Comparison of ENCODE assay signal across 22 cellular contexts in the genomic region with DNA sequence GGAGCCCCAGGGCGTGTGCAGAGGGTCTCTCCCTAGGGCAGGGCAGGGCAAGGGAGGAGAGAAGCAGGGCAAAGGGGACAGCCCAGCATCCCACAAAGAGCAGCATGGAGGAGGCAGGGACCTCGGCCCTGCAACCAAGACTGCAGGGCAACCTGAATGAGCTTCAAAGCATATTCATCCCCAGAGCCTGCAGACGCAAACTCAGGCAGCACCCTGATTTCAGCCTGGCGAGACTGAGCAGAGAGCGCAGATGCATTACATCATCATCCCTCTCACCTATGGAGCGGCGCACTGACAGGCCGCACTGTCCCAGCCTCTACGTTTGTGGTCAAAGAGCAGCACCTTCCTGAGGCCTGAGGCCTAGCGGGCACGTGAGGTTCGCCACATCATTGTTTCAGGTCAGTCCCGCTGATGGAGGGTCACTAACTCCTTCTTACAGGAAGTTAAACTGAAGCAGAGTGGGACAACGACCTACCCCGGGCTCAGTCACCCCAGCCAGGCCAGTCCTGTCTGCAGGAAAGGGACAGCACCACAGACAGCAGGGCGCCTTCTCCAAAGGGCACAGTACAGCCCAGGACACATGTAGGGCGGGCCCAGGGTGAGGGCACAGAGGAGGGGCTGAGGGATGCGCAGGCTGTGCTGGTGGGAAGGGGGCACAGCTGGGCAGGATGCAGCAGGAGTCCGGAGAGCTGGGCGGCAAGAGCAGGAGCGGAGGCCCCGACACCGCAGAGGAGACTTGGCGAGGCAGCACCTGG.
DNase-seq lines count a peak whose midpoint lies in the region; ATAC-seq, FAIRE-seq and TF ChIP-seq lines count a peak whose summit lies in the region.
"Had no signal": no experiment of that assay in that cellular context is flagged by ENCODE, and none has a peak within 500 bp of the region (broad histone marks: within the 10 kb centered on the region; RNA-seq: fewer than 3 reads in every experiment).

No MANE protein-coding gene starts in this region.

- H4K5ac ChIP-seq in H1 (ENCODE audit: insufficient read length, low read depth, low read length), result no peak overlapping the region

- TF ChIP-seq CTCF in HepG2 (CRISPR knock-in tag; IDR thresholded peaks at IDR 0.05) (no peak), right lobe of liver (IDR thresholded peaks at IDR 0.05) (no peak), H1 (IDR thresholded peaks at IDR 0.05; ENCODE audit: control extremely low read depth in 1 of 3, insufficient read depth in 1 of 3, low read depth in 1 of 3, low read length in 3 of 3) (no peak), thyroid gland (IDR thresholded peaks at IDR 0.05) (no peak)

- no peak overlapping the region for H3K23ac ChIP-seq in H1 (ENCODE audit: insufficient read length)

- no peak overlapping the region for H3K4ac ChIP-seq in H1 (replicated peaks; ENCODE audit: insufficient read length, low read depth, low read length)

- H2BK5ac ChIP-seq in H1 (ENCODE audit: low read depth, low read length), result no peak overlapping the region

- H3K18ac ChIP-seq in H1 (ENCODE audit: extremely low read depth, low read length), result no peak overlapping the region; the same call in 1 of the 2 replicates

- H3K4me1 ChIP-seq in HepG2 (ENCODE audit: insufficient read depth, low read length), result no peaks in the 10 kb centered on the region
- H3K4me1 ChIP-seq in right lobe of liver, result no peaks in the 10 kb centered on the region
- peaks cover 0 to 3% (median 2%) of the 10 kb centered on the region in 4 experiments; a peak in 2 of 7 replicates for H3K4me1 ChIP-seq in H1 (replicated peaks in 1 of 4; ENCODE audit: control insufficient read depth in 3 of 4, insufficient read depth in 4 of 4, low read length in 3 of 4)
- no peaks in the 10 kb centered on the region for H3K4me1 ChIP-seq in thyroid gland

- H2AFZ ChIP-seq in HepG2 (ENCODE audit: low read length), result no peak overlapping the region
- H2AFZ ChIP-seq in H1 (ENCODE audit: low read length), result no peak overlapping the region

- no TSS peak for BruUV-seq in HepG2 (replicated peaks; lab: Mats Ljungman, UMichigan)

- H4K20me1 ChIP-seq in HepG2 (ENCODE audit: insufficient read depth, low read length), result no peaks in the 10 kb centered on the region
- peaks cover 0 to 5% of the 10 kb centered on the region in 2 experiments for H4K20me1 ChIP-seq in H1 (replicated peaks in 1 of 2; ENCODE audit: control insufficient read depth in 1 of 2, insufficient read depth in 2 of 2, low read length in 2 of 2)

- TF ChIP-seq POLR2A in HepG2 (IDR thresholded peaks at IDR 0.05; ENCODE audit: insufficient read depth in 1 of 2, low read depth in 2 of 2, low read length in 2 of 2) (no peak), right lobe of liver (IDR thresholded peaks at IDR 0.05) (no peak), H1 (IDR thresholded peaks at IDR 0.05; ENCODE audit: control extremely low read depth in 1 of 2, low read depth in 2 of 2, low read length in 2 of 2) (no peak), thyroid gland (IDR thresholded peaks at IDR 0.05) (no peak)

- H2BK15ac ChIP-seq in H1 (ENCODE audit: low read length), result no peak overlapping the region; the same call in 1 of the 2 replicates

- no peak overlapping the region for H4K91ac ChIP-seq in H1 (replicated peaks; ENCODE audit: insufficient read length, low read length)

- H3K27ac ChIP-seq in HepG2 (ENCODE audit: extremely low read length, insufficient read depth, low read length) (no peak overlapping the region), right lobe of liver (no peak overlapping the region), H1 (ENCODE audit: low read depth, low read length) (no peak overlapping the region), thyroid gland (no peak overlapping the region)

- H3K9ac ChIP-seq in HepG2 (ENCODE audit: insufficient read depth, low read depth, low read length) (no peak overlapping the region), H1 (replicated peaks in 1 of 4; ENCODE audit: extremely low read depth in 1 of 4, low read depth in 3 of 4, low read length in 3 of 4) (no peak overlapping the region)

- intact Hi-C loops in HepG2 (cut with micrococcal nuclease; ENCODE audit: unreplicated experiment), result no loop called here
- intact Hi-C loops in right lobe of liver (cut with DNase I), result no loop called here
- intact Hi-C loops in posterior vena cava (cut with DNase I), result loop anchor here in 1 of 2 donors (10.0 kb wide), 1 partner anchor 367 kb away; no protein-coding TSS in a partner anchor
- intact Hi-C loops in thyroid gland (cut with DNase I), result no loop called here

- no peak overlapping the region for H2BK120ac ChIP-seq in H1 (replicated peaks; ENCODE audit: low read depth, low read length)

- FAIRE-seq in HepG2 (lab: Jason Lieb, UNC) (no peak), H1 (lab: Jason Lieb, UNC) (no peak)
- FAIRE-seq: GM19239, HTR-8/SVneo had no signal

- no peak for DNase-seq in HepG2 (ENCODE audit: low spot score)
- no peak for DNase-seq in right lobe of liver
- DNase-seq in H1 (ENCODE audit: low read depth in 1 of 2, low spot score in 2 of 2), result peak in 1 of 2 experiments; percentile 39
- DNase-seq in posterior vena cava (ENCODE audit: low spot score), result peak; percentile 57
- no peak for DNase-seq in thyroid gland
- DNase-seq in stimulated activated CD4-positive, alpha-beta T cell treated with anti-CD3 and anti-CD28 coated beads, Interleukin-15, amount 100 ng/mL, for 24 hours, result no peak
- DNase-seq: CD4-positive, CD25-positive, alpha-beta regulatory T cell; EL; GF-D8; HCEC 1CT; IMR-90; NCI-H1105; NCI-H146; NCI-H2029; NCI-H2227 treated with DMSO at 0.1 percent for 48 hours; NCI-H510A treated with DMSO at 0.1 percent for 48 hours; NCI-H774 had no signal

- H3K14ac ChIP-seq in H1 (ENCODE audit: insufficient read length), result no peak overlapping the region

- no peaks in the 10 kb centered on the region for H3K36me3 ChIP-seq in HepG2 (replicated peaks in 1 of 2; ENCODE audit: control insufficient read depth in 1 of 2, insufficient read depth in 2 of 2, low read length in 2 of 2)
- no peaks in the 10 kb centered on the region for H3K36me3 ChIP-seq in right lobe of liver
- H3K36me3 ChIP-seq in H1 (ENCODE audit: control insufficient read depth in 2 of 4, insufficient read depth in 4 of 4, low read length in 3 of 4), result no peaks in the 10 kb centered on the region
- H3K36me3 ChIP-seq in thyroid gland, result no peaks in the 10 kb centered on the region

- H3K4me2 ChIP-seq in HepG2 (ENCODE audit: low read depth, low read length) (no peak overlapping the region), H1 (ENCODE audit: insufficient read depth in 1 of 2, low read depth in 2 of 2, low read length in 2 of 2) (no peak overlapping the region)

- H2BK12ac ChIP-seq in H1 (ENCODE audit: low read depth, low read length), result 0 out of 2 replicates have a peak overlapping the region, but pooled peaks have one; percentile 9

- H2BK20ac ChIP-seq in H1 (ENCODE audit: low read length), result no peak overlapping the region

- no peaks in the 10 kb centered on the region for H3K79me1 ChIP-seq in H1 (ENCODE audit: low read depth, low read length)

- in situ Hi-C loops in HepG2 (cut with HindIII; ENCODE audit: extremely low pct_ligation_motif_present, low pct_unique_long_range_greater_than_20kb), result no loop called here

- TF ChIP-seq RAD21 in HepG2 (CRISPR knock-in tag; IDR thresholded peaks at IDR 0.05) (no peak), H1 (IDR thresholded peaks at IDR 0.05 in 1 of 2, conservative IDR thresholded peaks at IDR 0.05 in 1 of 2; ENCODE audit: low read depth in 2 of 2, low read length in 2 of 2) (peak in 1 of 2 experiments; percentile 22; a peak in 1 of 4 replicates)

- POLR2A ChIA-PET in HepG2 (lab: Yijun Ruan, JAX) (no interaction called here), H1 (lab: Charles Lee; ENCODE audit: partially characterized antibody) (no interaction called here)

- H3K23me2 ChIP-seq in H1 (ENCODE audit: low read depth, low read length), result no peaks in the 10 kb centered on the region

- ATAC-seq in HepG2 (no peak), right lobe of liver (no peak), HG03159 (IDR thresholded peaks at IDR 0.05; ENCODE audit: unreplicated experiment) (no peak)
- ATAC-seq: Panc1, SK-N-SH treated with all-trans-retinoic acid at 6 μM for 48 hours had no signal

- H3K56ac ChIP-seq in H1 (replicated peaks; ENCODE audit: insufficient read length, low read depth, low read length), result no peak overlapping the region

- WGBS in HepG2 (ENCODE audit: low lambda C conversion rate), result 43% methylated on average over 23 of the region's 24 CpGs
- 91% methylated on average over 6 of the region's 24 CpGs for WGBS in right lobe of liver (ENCODE audit: insufficient coverage, low coverage, low lambda C conversion rate, missing lambda C conversion rate)
- WGBS in H1 (ENCODE audit: extremely low coverage in 1 of 2, insufficient coverage in 1 of 2, insufficient read length in 1 of 2, insufficient replicate concordance in 2 of 2, low coverage in 1 of 2, low lambda C conversion rate in 2 of 2, missing lambda C conversion rate in 1 of 2), 2 experiments, result 90% methylated on average over 23 of the region's 24 CpGs; no CpG with 5 or more reads in 1 of the 2 experiments
- WGBS in thyroid gland, 2 donors, result 86 to 91% methylated on average over 20 to 24 of the region's 24 CpGs

- peaks cover 5 to 75% of the 10 kb centered on the region in 2 experiments; a peak in 3 of 5 replicates for H3K27me3 ChIP-seq in HepG2 (ENCODE audit: control insufficient read depth in 1 of 2, insufficient read depth in 2 of 2, low read length in 2 of 2)
- no peaks in the 10 kb centered on the region for H3K27me3 ChIP-seq in right lobe of liver
- H3K27me3 ChIP-seq in H1 (replicated peaks in 1 of 4; ENCODE audit: control insufficient read depth in 3 of 4, extremely low read depth in 1 of 4, insufficient read depth in 3 of 4, low read length in 3 of 4), result no peaks in the 10 kb centered on the region
- H3K27me3 ChIP-seq in thyroid gland, result no peaks in the 10 kb centered on the region

- no peak for TF ChIP-seq EP300 in HepG2 (IDR thresholded peaks at IDR 0.05; ENCODE audit: low read depth in 2 of 2, low read length in 2 of 2)
- TF ChIP-seq EP300 in HepG2 (CRISPR knock-in tag; IDR thresholded peaks at IDR 0.05; ENCODE audit: borderline replicate concordance), result no peak
- no peak for TF ChIP-seq EP300 in H1 (IDR thresholded peaks at IDR 0.05; ENCODE audit: borderline replicate concordance in 1 of 2, low read depth in 2 of 2, low read length in 2 of 2)

- H3K4me3 ChIP-seq in HepG2 (replicated peaks in 1 of 3; ENCODE audit: insufficient read depth in 1 of 3, low read depth in 2 of 3, low read length in 3 of 3), result no peak overlapping the region
- H3K4me3 ChIP-seq in right lobe of liver, result no peak overlapping the region
- no peak overlapping the region for H3K4me3 ChIP-seq in H1 (ENCODE audit: extremely low read depth in 1 of 4, insufficient read depth in 2 of 4, low read depth in 3 of 4, low read length in 4 of 4)
- H3K4me3 ChIP-seq in thyroid gland (replicated peaks in 1 of 3), result no peak overlapping the region

- H4K8ac ChIP-seq in H1 (ENCODE audit: extremely low read depth, insufficient read depth, low read length), result peak overlapping the region; percentile 77; the same call in 1 of the 2 replicates

- CTCF ChIA-PET in HepG2 (lab: Yijun Ruan, JAX; ENCODE audit: low intra/inter-chr PET ratio, low total read pairs) (no interaction called here), H1 (lab: Charles Lee; ENCODE audit: partially characterized antibody) (interaction anchor here (0.6 kb wide), 1 partner anchor 1858 kb away, joined by 3 read pairs; no protein-coding TSS in a partner anchor)

- H2AK5ac ChIP-seq in H1 (ENCODE audit: low read depth, low read length), result no peak overlapping the region

- H3K9me3 ChIP-seq in HepG2 (ENCODE audit: low read length) (no peaks in the 10 kb centered on the region), right lobe of liver (no peaks in the 10 kb centered on the region), H1 (ENCODE audit: insufficient read depth in 2 of 2, low read depth in 1 of 2, low read length in 1 of 2) (no peaks in the 10 kb centered on the region), thyroid gland (no peaks in the 10 kb centered on the region)

- H3K79me2 ChIP-seq in HepG2 (ENCODE audit: insufficient read depth, low read length) (no peaks in the 10 kb centered on the region), H1 (ENCODE audit: control insufficient read depth in 1 of 2, insufficient read depth in 2 of 2, low read length in 2 of 2) (no peaks in the 10 kb centered on the region)
